14 cellular contexts compared by ENCODE assay signal in the genomic region with DNA sequence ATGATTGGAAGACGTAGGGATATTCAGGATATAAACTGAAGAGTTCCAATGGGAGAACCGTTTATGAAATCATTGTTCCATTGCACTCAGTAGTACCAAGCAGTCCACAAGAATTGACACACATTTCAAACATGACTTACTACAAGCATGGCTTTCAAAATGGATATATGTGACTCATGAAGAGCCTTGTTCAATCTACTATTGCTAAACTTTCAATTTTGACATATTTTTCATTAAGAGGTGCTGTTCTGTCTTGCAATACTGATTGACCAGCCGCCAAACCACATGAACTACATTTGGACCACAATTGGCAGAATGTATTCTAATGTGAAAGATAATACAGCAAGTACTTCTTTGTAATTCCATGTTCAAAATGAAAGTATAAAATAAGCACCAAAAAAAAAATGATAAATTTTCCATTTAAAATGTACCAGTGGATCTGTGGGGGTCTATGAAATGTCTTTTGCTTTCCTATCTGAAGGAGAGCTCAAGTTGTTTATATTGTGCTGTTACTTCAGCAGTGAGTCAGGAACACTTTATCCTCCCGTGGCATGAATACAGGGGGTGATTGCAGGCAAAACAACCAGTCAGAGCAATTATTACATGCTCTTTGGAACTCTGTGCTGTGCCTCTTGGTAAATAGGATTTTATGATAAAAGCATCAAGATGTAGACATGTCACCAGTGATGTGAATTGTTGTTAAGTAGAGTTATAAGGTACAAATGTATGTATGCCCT.
DNase-seq lines count a peak whose midpoint lies in the region; ATAC-seq, FAIRE-seq and TF ChIP-seq lines count a peak whose summit lies in the region.
"Had no signal": no experiment of that assay in that cellular context is flagged by ENCODE, and none has a peak within 500 bp of the region (broad histone marks: within the 10 kb centered on the region; RNA-seq: fewer than 3 reads in every experiment).

No MANE protein-coding gene starts in this region.

- FAIRE-seq in bronchial epithelial cell (lab: Jason Lieb, UNC): no peak

- H3K4me3 Mint-ChIP-seq in CD8-positive, alpha-beta T cell: no peak overlapping the region

- H3K4me3 ChIP-seq in HUES6 (ENCODE audit: low read depth, low read length): no peak overlapping the region
- H3K4me3 ChIP-seq in bronchial epithelial cell (ENCODE audit: low read depth, low read length): no peak overlapping the region
- no peak overlapping the region for H3K4me3 ChIP-seq in CD8-positive, alpha-beta T cell (ENCODE audit: low read depth, low read length)
- no peak overlapping the region for H3K4me3 ChIP-seq in right atrium auricular region
- H3K4me3 ChIP-seq: testis had no signal

- H3K4me1 Mint-ChIP-seq in CD8-positive, alpha-beta T cell (ENCODE audit: low read depth): no peaks in the 10 kb centered on the region

- no peak for TF ChIP-seq CTCF in bronchial epithelial cell (IDR thresholded peaks at IDR 0.05; ENCODE audit: insufficient read depth, low read length, severe bottlenecking)
- TF ChIP-seq CTCF in CD8-positive, alpha-beta T cell (IDR thresholded peaks at IDR 0.05): no peak
- no peak for TF ChIP-seq CTCF in right atrium auricular region (IDR thresholded peaks at IDR 0.05)

- DNase-seq in bronchial epithelial cell (ENCODE audit: low read depth) (peak; percentile 80), left colon (no peak), stromal cell of bone marrow (ENCODE audit: low read depth) (peak; percentile 26), DMS 273 (lab: John Stamatoyannopoulos, UW; ENCODE audit: unreplicated experiment) (no peak), right atrium auricular region (ENCODE audit: low spot score) (no peak)
- no peak for DNase-seq in CD8-positive, alpha-beta T cell
- DNase-seq: activated CD8-positive, alpha-beta memory T cell treated with anti-CD3 and anti-CD28 coated beads, Interleukin-2, amount 50 U/mL, for 4 hours; GOT3; hypothalamus; NCI-H1436; NCI-H82; testis; WERI-Rb-1 had no signal

- intact Hi-C loops in left colon (cut with DNase I, micrococcal nuclease): no loop called here
- intact Hi-C loops in CD8-positive, alpha-beta T cell (cut with DNase I, micrococcal nuclease): no loop called here

- H3K27me3 Mint-ChIP-seq in CD8-positive, alpha-beta T cell (ENCODE audit: low read depth): peaks cover 15% of the 10 kb centered on the region

- H3K27ac ChIP-seq in HUES6 (ENCODE audit: low read depth, low read length): 0 out of 2 replicates have a peak overlapping the region, but pooled peaks have one; percentile 32
- H3K27ac ChIP-seq in CD8-positive, alpha-beta T cell (ENCODE audit: low read depth, low read length): no peak overlapping the region
- H3K27ac ChIP-seq in right atrium auricular region: no peak overlapping the region
- H3K27ac ChIP-seq: testis, WERI-Rb-1 had no signal

- CTCF ChIA-PET in CD8-positive, alpha-beta T cell (lab: Charles Lee): interaction anchor here (0.8 kb wide), 1 partner anchor 31 kb away, joined by 4 read pairs; no protein-coding TSS in a partner anchor

- H3K4me1 ChIP-seq in HUES6 (ENCODE audit: control insufficient read depth, insufficient read depth, low read length) (peaks cover 14% of the 10 kb centered on the region; the same call in 1 of the 2 replicates), right atrium auricular region (no peaks in the 10 kb centered on the region)
- H3K4me1 ChIP-seq in CD8-positive, alpha-beta T cell (ENCODE audit: insufficient read depth, low read length): no peaks in the 10 kb centered on the region
- H3K4me1 ChIP-seq: testis had no signal

- H3K9me3 ChIP-seq in HUES6 (ENCODE audit: control insufficient read depth, insufficient read depth, low read depth, low read length) (peaks cover 3% of the 10 kb centered on the region; the same call in 1 of the 2 replicates), right atrium auricular region (no peaks in the 10 kb centered on the region)
- no peaks in the 10 kb centered on the region for H3K9me3 ChIP-seq in CD8-positive, alpha-beta T cell (ENCODE audit: low read length)
- H3K9me3 ChIP-seq: testis had no signal

- POLR2A ChIA-PET in CD8-positive, alpha-beta T cell (lab: Charles Lee): no interaction called here

- no peak overlapping the region for H3K27ac Mint-ChIP-seq in CD8-positive, alpha-beta T cell

- H3K36me3 ChIP-seq in HUES6 (ENCODE audit: control insufficient read depth, insufficient read depth, low read length) (no peaks in the 10 kb centered on the region), bronchial epithelial cell (ENCODE audit: control insufficient read depth, insufficient read depth, low read length) (no peaks in the 10 kb centered on the region), right atrium auricular region (no peaks in the 10 kb centered on the region)
- H3K36me3 ChIP-seq in CD8-positive, alpha-beta T cell (ENCODE audit: insufficient read depth, low read length): no peaks in the 10 kb centered on the region
- H3K36me3 ChIP-seq: WERI-Rb-1 had no signal

- no peaks in the 10 kb centered on the region for H3K27me3 ChIP-seq in HUES6 (ENCODE audit: control insufficient read depth, insufficient read depth, low read length)
- no peaks in the 10 kb centered on the region for H3K27me3 ChIP-seq in bronchial epithelial cell (ENCODE audit: control insufficient read depth, insufficient read depth, low read length)
- H3K27me3 ChIP-seq in CD8-positive, alpha-beta T cell (ENCODE audit: insufficient read depth, low read length): no peaks in the 10 kb centered on the region
- no peaks in the 10 kb centered on the region for H3K27me3 ChIP-seq in right atrium auricular region
- H3K27me3 ChIP-seq: testis had no signal

- H3K36me3 Mint-ChIP-seq in CD8-positive, alpha-beta T cell: no peaks in the 10 kb centered on the region

- ATAC-seq in left colon: peak; percentile 73
- no peak for ATAC-seq in CD8-positive, alpha-beta T cell

- H3K9ac ChIP-seq in HUES6 (ENCODE audit: low read length): no peak overlapping the region

- H3K9me3 Mint-ChIP-seq in CD8-positive, alpha-beta T cell: peaks cover 6% of the 10 kb centered on the region

Comparison
In these comparisons a context has a peak if more than half of its experiments do, and no peak if none do; other contexts are left out.
1. DNase-seq: peak in bronchial epithelial cell (single experiment) and stromal cell of bone marrow (single experiment); none in left colon (0 of 2), CD8-positive, alpha-beta T cell (0 of 7), DMS 273 (single experiment) and right atrium auricular region (single experiment).